In the genomic region with DNA sequence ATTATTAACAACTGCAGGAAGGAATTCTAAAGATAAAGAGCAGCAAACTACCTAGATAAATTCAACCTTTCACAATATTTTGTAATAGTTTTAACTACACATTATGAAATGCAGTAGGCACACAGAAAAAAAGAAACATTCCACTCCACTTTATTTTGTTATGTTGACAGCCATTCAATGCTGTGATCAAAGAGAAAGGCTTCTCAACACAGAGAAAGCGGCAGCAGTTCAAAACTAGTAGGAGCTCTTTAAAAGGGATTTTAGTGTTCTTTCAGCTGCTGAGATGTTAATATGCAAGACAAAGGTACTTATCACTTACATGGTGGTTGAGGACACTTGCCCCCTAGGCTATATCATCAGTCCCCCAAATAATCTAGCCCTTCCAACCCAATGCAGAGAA, we compare ENCODE assay signal across 1 cellular context.
TF ChIP-seq lines count a peak whose summit lies in the region.

No MANE protein-coding gene starts in this region.

TF ChIP-seq in liver, 16 proteins besides CTCF, POLR2A, EP300 and RAD21 (continued from another document):
- TF ChIP-seq, protein P1, sequence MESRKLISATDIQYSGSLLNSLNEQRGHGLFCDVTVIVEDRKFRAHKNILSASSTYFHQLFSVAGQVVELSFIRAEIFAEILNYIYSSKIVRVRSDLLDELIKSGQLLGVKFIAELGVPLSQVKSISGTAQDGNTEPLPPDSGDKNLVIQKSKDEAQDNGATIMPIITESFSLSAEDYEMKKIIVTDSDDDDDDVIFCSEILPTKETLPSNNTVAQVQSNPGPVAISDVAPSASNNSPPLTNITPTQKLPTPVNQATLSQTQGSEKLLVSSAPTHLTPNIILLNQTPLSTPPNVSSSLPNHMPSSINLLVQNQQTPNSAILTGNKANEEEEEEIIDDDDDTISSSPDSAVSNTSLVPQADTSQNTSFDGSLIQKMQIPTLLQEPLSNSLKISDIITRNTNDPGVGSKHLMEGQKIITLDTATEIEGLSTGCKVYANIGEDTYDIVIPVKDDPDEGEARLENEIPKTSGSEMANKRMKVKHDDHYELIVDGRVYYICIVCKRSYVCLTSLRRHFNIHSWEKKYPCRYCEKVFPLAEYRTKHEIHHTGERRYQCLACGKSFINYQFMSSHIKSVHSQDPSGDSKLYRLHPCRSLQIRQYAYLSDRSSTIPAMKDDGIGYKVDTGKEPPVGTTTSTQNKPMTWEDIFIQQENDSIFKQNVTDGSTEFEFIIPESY (IDR thresholded peaks at IDR 0.05), result peak; percentile 44
- TF ChIP-seq, protein P2, sequence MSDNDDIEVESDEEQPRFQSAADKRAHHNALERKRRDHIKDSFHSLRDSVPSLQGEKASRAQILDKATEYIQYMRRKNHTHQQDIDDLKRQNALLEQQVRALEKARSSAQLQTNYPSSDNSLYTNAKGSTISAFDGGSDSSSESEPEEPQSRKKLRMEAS (IDR thresholded peaks at IDR 0.05), result peak; percentile 31
